In genomic region chrX:40735318-40736169, GRCh38 we compare ENCODE assay signal across 8 cellular contexts. TPM values are rescaled to one million over a fixed set of nuclear protein-coding genes. Genes with fewer than 3 reads are reported as not detected.
DNase-seq lines count a peak whose midpoint lies in the region; ATAC-seq and TF ChIP-seq lines count a peak whose summit lies in the region.

MED14 (minus strand) TSS chrX:40735542; CDS start chrX:40735412, 130 bp downstream.

- POLR2A ChIA-PET in activated CD4-positive, alpha-beta T cell treated with anti-CD3 and anti-CD28 coated beads, Interleukin-2, amount 10 ng/mL, durations not matched to agents 7 days and 5 days (lab: Charles Lee), result no interaction called here

- H3K9me3 Mint-ChIP-seq in activated CD4-positive, alpha-beta T cell treated with anti-CD3 and anti-CD28 coated beads, Interleukin-2, amount 10 ng/mL, durations not matched to agents 7 days and 5 days, result no peaks in the 10 kb centered on the region

- ATAC-seq in GM19328 (IDR thresholded peaks at IDR 0.05; ENCODE audit: unreplicated experiment) (peak; percentile 90), HG03520 (IDR thresholded peaks at IDR 0.05; ENCODE audit: unreplicated experiment) (peak; percentile 87), left lobe of liver (peak; percentile 96)

- H3K4me3 ChIP-seq in coronary artery, result peak within 1 kb of the TSS; percentile 80

- H3K36me3 Mint-ChIP-seq in activated CD4-positive, alpha-beta T cell treated with anti-CD3 and anti-CD28 coated beads, Interleukin-2, amount 10 ng/mL, durations not matched to agents 7 days and 5 days (ENCODE audit: low read depth), result peaks cover 12% of the 10 kb centered on the region

- peak within 1 kb of the TSS; percentile 85 for H3K4me3 Mint-ChIP-seq in activated CD4-positive, alpha-beta T cell treated with anti-CD3 and anti-CD28 coated beads, Interleukin-2, amount 10 ng/mL, durations not matched to agents 7 days and 5 days

- CTCF ChIA-PET in activated CD4-positive, alpha-beta T cell treated with anti-CD3 and anti-CD28 coated beads, Interleukin-2, amount 10 ng/mL, durations not matched to agents 7 days and 5 days (lab: Charles Lee), result interaction anchor here (0.8 to 1.3 kb wide), 3 partner anchors 7 to 84 kb away, joined by 3 to 4 read pairs (median 4); no protein-coding TSS in a partner anchor

- no peaks in the 10 kb centered on the region for H3K27me3 Mint-ChIP-seq in activated CD4-positive, alpha-beta T cell treated with anti-CD3 and anti-CD28 coated beads, Interleukin-2, amount 10 ng/mL, durations not matched to agents 7 days and 5 days

- peak within 1 kb of the TSS; percentile 80 for H3K27ac ChIP-seq in C4-2B
- peak within 1 kb of the TSS; percentile 81 to 91 for H3K27ac ChIP-seq in coronary artery

- H3K27ac Mint-ChIP-seq in activated CD4-positive, alpha-beta T cell treated with anti-CD3 and anti-CD28 coated beads, Interleukin-2, amount 10 ng/mL, durations not matched to agents 7 days and 5 days, result peak within 1 kb of the TSS; percentile 97

- peaks cover 34% of the 10 kb centered on the region for H3K4me1 Mint-ChIP-seq in activated CD4-positive, alpha-beta T cell treated with anti-CD3 and anti-CD28 coated beads, Interleukin-2, amount 10 ng/mL, durations not matched to agents 7 days and 5 days

- DNase-seq in NCI-H526 treated with DMSO at 0.1 percent for 48 hours (lab: John Stamatoyannopoulos, UW) (peak; percentile 93), coronary artery (ENCODE audit: low spot score) (peak; percentile 89), left lobe of liver (ENCODE audit: low spot score) (peak; percentile 88)
- DNase-seq in activated CD4-positive, alpha-beta T cell treated with anti-CD3 and anti-CD28 coated beads, Interleukin-2, amount 10 ng/mL, durations not matched to agents 7 days and 5 days, result peak; percentile 88
- peak; percentile 84 for DNase-seq in stimulated activated CD4-positive, alpha-beta T cell treated with anti-CD3 and anti-CD28 coated beads, Interleukin-2, amount 100 ng/mL, for 4 hours (ENCODE audit: low read depth)

- TF ChIP-seq CTCF in C4-2B (conservative IDR thresholded peaks at IDR 0.05) (peak; percentile 42), coronary artery (IDR thresholded peaks at IDR 0.05) (peak; percentile 44)

RNA-seq across cellular contexts. Expression of gene MED14, which starts in this region (rescaled TPM):
- total RNA-seq in activated CD4-positive, alpha-beta T cell treated with anti-CD3 and anti-CD28 coated beads, Interleukin-2, amount 10 ng/mL, durations not matched to agents 7 days and 5 days, result 10 to 100 TPM; 41.7 to 55.8 TPM
- total RNA-seq in left lobe of liver, result 20.3 TPM

Comparison
In these comparisons a context has a peak if more than half of its experiments do, and no peak if none do; other contexts are left out.
1. Peak in every context shown above with its lines: DNase-seq, ATAC-seq, H3K4me3 ChIP-seq and H3K27ac ChIP-seq.